8 cellular contexts compared by ENCODE assay signal in the genomic region with DNA sequence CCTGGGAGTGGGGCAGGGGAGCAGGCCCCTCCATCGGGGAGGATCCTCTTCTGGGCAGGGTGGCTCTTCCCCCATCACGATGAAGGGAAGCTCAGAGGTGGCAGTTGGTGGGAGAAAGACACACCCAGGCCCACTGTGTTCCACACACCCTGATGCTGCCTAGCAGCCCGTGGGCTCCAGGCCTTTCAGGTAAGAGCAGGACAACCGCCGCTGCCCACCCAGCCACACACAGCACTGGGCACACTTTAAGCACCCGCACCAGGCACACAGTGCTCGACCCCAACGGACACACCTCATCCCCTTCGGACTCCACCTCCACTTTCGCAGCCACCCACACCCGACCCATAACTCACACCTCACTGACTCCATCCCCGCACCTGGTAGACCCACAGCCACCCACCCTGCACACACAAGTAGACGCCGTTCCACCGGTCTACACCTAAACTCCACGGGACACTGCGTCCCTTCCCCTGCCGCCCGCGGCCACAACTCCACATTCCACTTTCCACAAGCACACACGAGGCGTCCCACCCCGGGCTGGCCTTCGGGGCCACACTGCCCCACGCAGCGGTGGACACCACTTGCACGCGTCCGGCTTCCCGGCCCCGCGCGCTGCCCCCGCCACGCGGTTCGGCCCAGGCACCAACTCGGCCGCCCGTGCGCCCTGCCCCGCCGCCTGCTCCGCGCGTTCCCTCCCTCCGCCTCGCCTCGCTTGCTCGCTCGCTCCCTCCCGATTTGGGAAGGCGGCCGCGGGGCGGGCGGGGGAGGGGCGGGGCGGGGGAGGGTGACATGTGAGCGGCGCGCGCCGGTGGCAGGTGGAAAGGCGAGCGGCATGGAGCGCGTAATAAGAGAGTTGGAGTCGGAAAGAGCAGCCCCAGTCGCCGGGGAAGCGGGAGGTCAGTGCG. TPM values are rescaled to one million over a fixed set of nuclear protein-coding genes. Genes with fewer than 3 reads are reported as not detected.
DNase-seq lines count a peak whose midpoint lies in the region; ATAC-seq and TF ChIP-seq lines count a peak whose summit lies in the region.

TSS of gene KCNQ4 (plus strand) at position 787 of the 905 bp plus-strand sequence. CDS start 307 bp downstream, outside the sequence.

- intact Hi-C loops in colonic mucosa (cut with DNase I), result no loop called here
- intact Hi-C loops in right lobe of liver (cut with DNase I), result no loop called here

- H3K36me3 ChIP-seq in colonic mucosa (no peaks in the 10 kb centered on the region), right lobe of liver (no peaks in the 10 kb centered on the region), subcutaneous abdominal adipose tissue (ENCODE audit: control insufficient read depth in 5 of 5, insufficient read depth in 5 of 5, low read length in 5 of 5) (peaks cover 0 to 4% (median 0%) of the 10 kb centered on the region in 5 donors)

- peak within 1 kb of the TSS; percentile 61 to 76 for H3K9ac ChIP-seq in colonic mucosa (ENCODE audit: low read depth in 2 of 2, low read length in 2 of 2)
- peak within 1 kb of the TSS in 3 of 5 donors; percentile 23 to 57 (median 27) for H3K9ac ChIP-seq in subcutaneous abdominal adipose tissue (ENCODE audit: low read length in 5 of 5)

- 22% methylated on average over 16 of the region's 73 CpGs for WGBS in right lobe of liver (ENCODE audit: insufficient coverage, low coverage, low lambda C conversion rate, missing lambda C conversion rate)

- H3K4me3 ChIP-seq in colonic mucosa, result peak within 1 kb of the TSS; percentile 43
- peak within 1 kb of the TSS; percentile 20 to 46 (median 38) for H3K4me3 ChIP-seq in right lobe of liver
- peak within 1 kb of the TSS; percentile 37 to 65 (median 60) for H3K4me3 ChIP-seq in subcutaneous abdominal adipose tissue (ENCODE audit: low read depth in 1 of 5, low read length in 5 of 5)

- peak within 1 kb of the TSS; percentile 27 for H3K27ac ChIP-seq in colonic mucosa
- no peak within 1 kb of the TSS for H3K27ac ChIP-seq in right lobe of liver
- H3K27ac ChIP-seq in subcutaneous abdominal adipose tissue (ENCODE audit: low read depth, low read length), result no peak within 1 kb of the TSS

- peak; percentile 60 to 75 (median 66) for ATAC-seq in right lobe of liver

- TF ChIP-seq CTCF in colonic mucosa (IDR thresholded peaks at IDR 0.05) (no peak), right lobe of liver (IDR thresholded peaks at IDR 0.05) (no peak)

- TF ChIP-seq POLR2A in right lobe of liver (IDR thresholded peaks at IDR 0.05), result no peak

- no peaks in the 10 kb centered on the region for H3K27me3 ChIP-seq in colonic mucosa
- no peaks in the 10 kb centered on the region for H3K27me3 ChIP-seq in right lobe of liver
- peaks cover 0 to 15% (median 2%) of the 10 kb centered on the region in 5 donors for H3K27me3 ChIP-seq in subcutaneous abdominal adipose tissue (ENCODE audit: control insufficient read depth in 5 of 5, insufficient read depth in 4 of 5, low read length in 5 of 5)

- peak; percentile 32 for DNase-seq in stimulated activated CD4-positive, alpha-beta T cell treated with anti-CD3 and anti-CD28 coated beads, Interleukin-12 subunit alpha, Interleukin-12 subunit beta, amount 100 ng/mL, for 4 hours
- no peak for DNase-seq in stimulated activated CD4-positive, alpha-beta T cell treated with anti-CD3 and anti-CD28 coated beads, Interleukin-1b, Interleukin-23, amount 100 ng/mL, for 48 hours
- DNase-seq in RPMI8226, result peak; percentile 74
- DNase-seq in colonic mucosa, result peak; percentile 73
- DNase-seq in right lobe of liver, result peak; percentile 49 to 61 (median 59)
- DNase-seq in stimulated activated naive CD4-positive, alpha-beta T cell treated with Interleukin-2 at 50 U/mL for 16 hours (lab: John Stamatoyannopoulos, UW), result no peak
- DNase-seq in OCI-M2 (lab: John Stamatoyannopoulos, UW; ENCODE audit: unreplicated experiment), result no peak

- H3K9me3 ChIP-seq in colonic mucosa (no peaks in the 10 kb centered on the region), right lobe of liver (no peaks in the 10 kb centered on the region), subcutaneous abdominal adipose tissue (ENCODE audit: control insufficient read depth in 5 of 5, low read length in 5 of 5) (no peaks in the 10 kb centered on the region)

- peaks cover 10% of the 10 kb centered on the region for H3K4me1 ChIP-seq in colonic mucosa
- H3K4me1 ChIP-seq in right lobe of liver, result peaks cover 0 to 4% (median 0%) of the 10 kb centered on the region in 4 donors
- peaks cover 2 to 41% (median 31%) of the 10 kb centered on the region in 5 donors for H3K4me1 ChIP-seq in subcutaneous abdominal adipose tissue (ENCODE audit: control insufficient read depth in 5 of 5, insufficient read depth in 5 of 5, low read length in 5 of 5)

RNA-seq across cellular contexts. Expression of gene KCNQ4, which starts in this region (rescaled TPM):
- total RNA-seq in colonic mucosa, result 1 to 10 TPM; 1.8 to 1.9 TPM
- under 1 TPM; 0.12 to 0.23 (median 0.15) TPM for total RNA-seq in right lobe of liver

Comparison
In these comparisons a context has a peak if more than half of its experiments do, and no peak if none do; other contexts are left out.
1. DNase-seq: peak in stimulated activated CD4-positive, alpha-beta T cell treated with anti-CD3 and anti-CD28 coated beads, Interleukin-12 subunit alpha, Interleukin-12 subunit beta, amount 100 ng/mL, for 4 hours (single experiment), RPMI8226 (single experiment) and colonic mucosa (single experiment); none in stimulated activated CD4-positive, alpha-beta T cell treated with anti-CD3 and anti-CD28 coated beads, Interleukin-1b, Interleukin-23, amount 100 ng/mL, for 48 hours (single experiment), stimulated activated naive CD4-positive, alpha-beta T cell treated with Interleukin-2 at 50 U/mL for 16 hours (single experiment) and OCI-M2 (single experiment).
2. Peak in DNase-seq, ATAC-seq and H3K4me3 ChIP-seq in right lobe of liver; RNA of the gene not detected or under 1 TPM.
3. Peak in every context shown above with its lines, with median percentiles within 50 percentile points of each other: H3K4me3 ChIP-seq.